In the genomic region with DNA sequence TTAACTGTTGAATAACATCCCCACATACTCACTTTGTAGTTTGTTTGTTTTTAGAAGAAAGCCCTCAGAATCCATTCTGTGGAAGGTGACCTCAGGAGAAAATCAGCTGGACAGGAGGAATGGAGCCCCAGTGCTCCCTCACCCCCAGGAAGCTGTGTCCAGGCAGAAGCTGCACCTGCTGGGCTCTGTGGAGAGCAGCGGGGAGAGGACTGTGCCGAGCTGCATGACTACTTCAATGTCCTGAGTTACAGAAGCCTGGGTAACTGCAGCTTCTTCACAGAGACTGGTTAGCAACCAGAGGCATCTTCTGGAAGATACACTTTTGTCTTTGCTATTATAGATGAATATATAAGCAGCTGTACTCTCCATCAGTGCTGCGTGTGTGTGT, we compare ENCODE assay signal across 20 cellular contexts. TPM values are rescaled to one million over a fixed set of nuclear protein-coding genes. Genes with fewer than 3 reads are reported as not detected.
DNase-seq lines count a peak whose midpoint lies in the region; ATAC-seq, FAIRE-seq and TF ChIP-seq lines count a peak whose summit lies in the region.
"Had no signal": no experiment of that assay in that cellular context is flagged by ENCODE, and none has a peak within 500 bp of the region (broad histone marks: within the 10 kb centered on the region; RNA-seq: fewer than 3 reads in every experiment).

No MANE protein-coding gene starts in this region.

- CTCF ChIA-PET in CD4-positive, alpha-beta memory T cell (lab: Charles Lee; ENCODE audit: partially characterized antibody): interaction anchor here (0.7 to 10.5 kb wide), 14 partner anchors 9 to 155 kb away, joined by 3 to 153 read pairs (median 4); a partner anchor contains a TSS
- CTCF ChIA-PET in activated B cell treated with CpG ODN at 0.5 μM for 24 hours (lab: Charles Lee): interaction anchor here (0.7 to 2.8 kb wide), 6 partner anchors 8 to 94 kb away, joined by 3 to 22 read pairs (median 3); no protein-coding TSS in a partner anchor

- peak; percentile 92 for FAIRE-seq in GM12892 (lab: Jason Lieb, UNC)
- FAIRE-seq: endothelial cell of umbilical vein had no signal

- POLR2A ChIA-PET in CD4-positive, alpha-beta memory T cell (lab: Charles Lee; ENCODE audit: partially characterized antibody): interaction anchor here (0.6 to 5.8 kb wide), 20 partner anchors 8 to 102 kb away, joined by 3 to 168 read pairs (median 6); a partner anchor contains a TSS
- POLR2A ChIA-PET in activated B cell treated with CpG ODN at 0.5 μM for 24 hours (lab: Charles Lee): interaction anchor here (0.5 to 4.7 kb wide), 11 partner anchors 10 to 148 kb away, joined by 3 to 59 read pairs (median 5); a partner anchor contains a TSS

- H3K4me1 Mint-ChIP-seq in CD4-positive, alpha-beta memory T cell: peaks cover 47 to 58% (median 53%) of the 10 kb centered on the region in 4 donors
- H3K4me1 Mint-ChIP-seq in activated B cell treated with CpG ODN at 0.5 μM for 24 hours: peaks cover 45% of the 10 kb centered on the region
- peaks cover 41% of the 10 kb centered on the region for H3K4me1 Mint-ChIP-seq in memory B cell

- H3K9me3 ChIP-seq in CD4-positive, alpha-beta memory T cell (ENCODE audit: control insufficient read depth in 1 of 2, low read length in 2 of 2): no peaks in the 10 kb centered on the region
- H3K9me3 ChIP-seq: body of pancreas, HAP-1 had no signal

- DNase-seq in CD4-positive, alpha-beta memory T cell: no peak
- no peak for DNase-seq in GM12892 (ENCODE audit: insufficient read length)
- DNase-seq in activated B cell treated with CpG ODN at 0.5 μM for 24 hours: no peak
- no peak for DNase-seq in memory B cell (ENCODE audit: low spot score in 2 of 2)
- DNase-seq in NCI-H748 treated with DMSO at 0.1 percent for 48 hours (lab: John Stamatoyannopoulos, UW): no peak
- DNase-seq in GM03348 (ENCODE audit: low spot score): no peak
- DNase-seq: body of pancreas; DMS153; kidney glomerular epithelial cell; mesendoderm; NCI-H1436 treated with DMSO at 0.1 percent for 48 hours; SHP77; stimulated activated naive CD4-positive, alpha-beta T cell; trophoblast cell had no signal

- peaks cover 0 to 2% (median 0%) of the 10 kb centered on the region in 8 donors for H3K9me3 Mint-ChIP-seq in CD4-positive, alpha-beta memory T cell
- H3K9me3 Mint-ChIP-seq in activated B cell treated with CpG ODN at 0.5 μM for 24 hours (no peaks in the 10 kb centered on the region), memory B cell (no peaks in the 10 kb centered on the region)

- H3K27ac Mint-ChIP-seq in CD4-positive, alpha-beta memory T cell: peak overlapping the region; percentile 92 to 98 (median 95)
- H3K27ac Mint-ChIP-seq in activated B cell treated with CpG ODN at 0.5 μM for 24 hours (peak overlapping the region; percentile 89), memory B cell (peak overlapping the region; percentile 94)

- no peak for TF ChIP-seq CTCF in activated B cell treated with CpG ODN at 0.5 μM for 24 hours (IDR thresholded peaks at IDR 0.05)

- H3K27me3 Mint-ChIP-seq in CD4-positive, alpha-beta memory T cell: no peaks in the 10 kb centered on the region
- H3K27me3 Mint-ChIP-seq in activated B cell treated with CpG ODN at 0.5 μM for 24 hours: no peaks in the 10 kb centered on the region
- no peaks in the 10 kb centered on the region for H3K27me3 Mint-ChIP-seq in memory B cell

- peak overlapping the region; percentile 88 for H3K27ac ChIP-seq in CD4-positive, alpha-beta memory T cell (ENCODE audit: low read depth, low read length)
- H3K27ac ChIP-seq: body of pancreas, coronary artery had no signal

- no peaks in the 10 kb centered on the region for H3K27me3 ChIP-seq in CD4-positive, alpha-beta memory T cell (ENCODE audit: insufficient read depth, low read length)
- H3K27me3 ChIP-seq: body of pancreas had no signal

- H3K36me3 Mint-ChIP-seq in CD4-positive, alpha-beta memory T cell: peaks cover 3 to 8% of the 10 kb centered on the region in 2 donors
- H3K36me3 Mint-ChIP-seq in activated B cell treated with CpG ODN at 0.5 μM for 24 hours (ENCODE audit: low read depth): no peaks in the 10 kb centered on the region
- peaks cover 2% of the 10 kb centered on the region for H3K36me3 Mint-ChIP-seq in memory B cell

- intact Hi-C loops in CD4-positive, alpha-beta memory T cell (cut with micrococcal nuclease): loop anchor here (1.0 to 5.0 kb wide), 5 partner anchors 10 to 251 kb away; a partner anchor contains a TSS
- intact Hi-C loops in activated B cell treated with CpG ODN at 0.5 μM for 24 hours (cut with micrococcal nuclease): loop anchor here (1.0 to 2.0 kb wide), 2 partner anchors 17 to 25 kb away; no protein-coding TSS in a partner anchor

- peak overlapping the region; percentile 41 to 88 (median 76) for H3K4me3 Mint-ChIP-seq in CD4-positive, alpha-beta memory T cell
- H3K4me3 Mint-ChIP-seq in activated B cell treated with CpG ODN at 0.5 μM for 24 hours (peak overlapping the region; percentile 55), memory B cell (peak overlapping the region; percentile 75)

- no peaks in the 10 kb centered on the region for H3K36me3 ChIP-seq in CD4-positive, alpha-beta memory T cell (ENCODE audit: insufficient read depth, low read length)
- H3K36me3 ChIP-seq: HAP-1 had no signal

- 0 out of 2 replicates have a peak, but pooled peaks have one; percentile 6 for TF ChIP-seq POLR2A in GM12892 (IDR thresholded peaks at IDR 0.05; ENCODE audit: low read depth, low read length)

- H3K4me1 ChIP-seq in CD4-positive, alpha-beta memory T cell (ENCODE audit: insufficient read depth, low read length): peaks cover 65% of the 10 kb centered on the region
- H3K4me1 ChIP-seq: body of pancreas, HAP-1 had no signal

- ATAC-seq in activated B cell treated with CpG ODN at 0.5 μM for 24 hours (ENCODE audit: low read depth): peak; percentile 13
- peak; percentile 13 for ATAC-seq in memory B cell (ENCODE audit: low read depth)
- no peak for ATAC-seq in HG03039 (IDR thresholded peaks at IDR 0.05; ENCODE audit: unreplicated experiment)
- ATAC-seq: body of pancreas had no signal

- peak overlapping the region in 1 of 2 donors; percentile 12 for H3K4me3 ChIP-seq in CD4-positive, alpha-beta memory T cell (ENCODE audit: low read length in 2 of 2)
- H3K4me3 ChIP-seq: body of pancreas, coronary artery, HAP-1 had no signal

RNA-seq across cellular contexts. Expression of a gene that starts 14.0 kb away (rescaled TPM):
- total RNA-seq in CD4-positive, alpha-beta memory T cell: 10 to 100 TPM; 36.1 to 36.6 TPM
- 10 to 100 TPM; 25.8 to 28.8 TPM for polyA plus RNA-seq in CD4-positive, alpha-beta memory T cell
- 10.9 TPM for polyA plus RNA-seq in GM12892 (2012; ENCODE audit: missing spikeins)
- 3.3 and 6.8 TPM in 2 replicates for total RNA-seq in activated B cell treated with CpG ODN at 0.5 μM for 24 hours
- total RNA-seq: body of pancreas, endothelial cell of umbilical vein, HT1080 had no signal
- polyA plus RNA-seq: BJ, endothelial cell of umbilical vein had no signal
